8 cellular contexts compared by ENCODE assay signal in the genomic region with DNA sequence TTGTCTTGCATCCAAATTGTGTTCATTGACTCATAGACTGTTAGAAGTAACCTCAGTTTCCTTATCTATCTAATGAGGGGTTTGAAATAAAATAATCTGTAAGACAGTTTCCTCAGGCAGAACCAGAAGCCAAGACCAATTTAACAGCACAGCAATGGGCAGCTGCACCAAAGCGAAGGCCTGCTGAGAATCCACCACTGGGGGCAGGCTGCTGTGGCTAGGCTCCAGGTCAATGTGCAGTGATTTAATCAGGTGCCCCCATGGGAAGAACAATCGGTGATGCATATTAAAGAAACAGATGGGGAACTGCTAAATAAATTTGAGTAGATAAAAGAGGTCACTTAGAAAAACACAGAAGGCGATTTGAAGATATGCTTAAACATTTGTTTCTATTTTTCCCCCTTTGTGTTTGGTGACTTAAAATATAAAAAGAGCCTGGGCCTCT. TPM values are rescaled to one million over a fixed set of nuclear protein-coding genes. Genes with fewer than 3 reads are reported as not detected.
A peak's percentile ranks its signal among the peaks of the same experiment; 100 is the strongest.
DNase-seq lines count a peak whose midpoint lies in the region; ATAC-seq and TF ChIP-seq lines count a peak whose summit lies in the region.

No MANE protein-coding gene starts in this region.

- CTCF ChIA-PET in A673 (lab: Charles Lee): interaction anchor here (0.8 kb wide), 1 partner anchor 325 kb away, joined by 10 read pairs; no protein-coding TSS in a partner anchor

- H3K36me3 Mint-ChIP-seq in natural killer cell treated with Interleukin-12 subunit alpha and Interleukin-12 subunit beta and Interleukin-15 and Interleukin-18, amount 100 ng/mL, for 72 hours: no peaks in the 10 kb centered on the region

- no peaks in the 10 kb centered on the region for H3K9me3 Mint-ChIP-seq in natural killer cell treated with Interleukin-12 subunit alpha and Interleukin-12 subunit beta and Interleukin-15 and Interleukin-18, amount 100 ng/mL, for 72 hours

- no peak overlapping the region for H3K27ac Mint-ChIP-seq in natural killer cell treated with Interleukin-12 subunit alpha and Interleukin-12 subunit beta and Interleukin-15 and Interleukin-18, amount 100 ng/mL, for 72 hours

- peak; percentile 85 for ATAC-seq in SK-N-SH treated with all-trans-retinoic acid at 6 μM for 48 hours
- ATAC-seq in GM21723 (IDR thresholded peaks at IDR 0.05; ENCODE audit: unreplicated experiment): no peak
- no peak for ATAC-seq in natural killer cell treated with Interleukin-12 subunit alpha and Interleukin-12 subunit beta and Interleukin-15 and Interleukin-18, amount 100 ng/mL, for 72 hours
- ATAC-seq in HG02642 (IDR thresholded peaks at IDR 0.05; ENCODE audit: poor library complexity, unreplicated experiment): no peak
- ATAC-seq in HG03439 (IDR thresholded peaks at IDR 0.05; ENCODE audit: unreplicated experiment): no peak

- no peaks in the 10 kb centered on the region for H3K4me1 Mint-ChIP-seq in natural killer cell treated with Interleukin-12 subunit alpha and Interleukin-12 subunit beta and Interleukin-15 and Interleukin-18, amount 100 ng/mL, for 72 hours (ENCODE audit: low read depth in 2 of 2)

- no peaks in the 10 kb centered on the region for H3K9me3 ChIP-seq in A673 (ENCODE audit: low read depth, low read length, poor library complexity, severe bottlenecking)

- H3K27ac ChIP-seq in A673 (ENCODE audit: low read depth, low read length, poor library complexity, severe bottlenecking): no peak overlapping the region

- POLR2A ChIA-PET in A673 (lab: Charles Lee; ENCODE audit: low non-redundant PET): no interaction called here

- no peaks in the 10 kb centered on the region for H3K27me3 Mint-ChIP-seq in natural killer cell treated with Interleukin-12 subunit alpha and Interleukin-12 subunit beta and Interleukin-15 and Interleukin-18, amount 100 ng/mL, for 72 hours

- no TSS peak for BruUV-seq in A673 (replicated peaks; lab: Mats Ljungman, UMichigan)

- DNase-seq in A673 (ENCODE audit: low spot score): peak; percentile 43
- peak; percentile 25 for DNase-seq in H4 (ENCODE audit: low spot score)
- peak; percentile 58 for DNase-seq in iPS-NIHi11 (ENCODE audit: low spot score)
- no peak for DNase-seq in natural killer cell treated with Interleukin-12 subunit alpha and Interleukin-12 subunit beta and Interleukin-15 and Interleukin-18, amount 100 ng/mL, for 72 hours (ENCODE audit: low spot score)

- no peak overlapping the region for H3K4me3 ChIP-seq in A673 (ENCODE audit: low read depth, low read length, poor library complexity, severe bottlenecking)

- H3K36me3 ChIP-seq in A673 (ENCODE audit: insufficient read depth, low read length, poor library complexity, severe bottlenecking): no peaks in the 10 kb centered on the region

- no peaks in the 10 kb centered on the region for H3K27me3 ChIP-seq in A673 (replicated peaks; ENCODE audit: insufficient read depth, low read depth, low read length, poor library complexity)

- H3K4me1 ChIP-seq in A673 (ENCODE audit: insufficient read depth, low read length, poor library complexity, severe bottlenecking): no peaks in the 10 kb centered on the region

- intact Hi-C loops in A673 (cut with micrococcal nuclease; ENCODE audit: unreplicated experiment): no loop called here

- peak; percentile 59 for TF ChIP-seq CTCF in A673 (conservative IDR thresholded peaks at IDR 0.05; ENCODE audit: low read depth, low read length)

- H3K4me3 Mint-ChIP-seq in natural killer cell treated with Interleukin-12 subunit alpha and Interleukin-12 subunit beta and Interleukin-15 and Interleukin-18, amount 100 ng/mL, for 72 hours: no peak overlapping the region

TF ChIP-seq in SK-N-SH treated with all-trans-retinoic acid at 6 μM for 48 hours, 23 proteins besides CTCF, POLR2A, EP300 and RAD21:
- TF ChIP-seq, protein P1, sequence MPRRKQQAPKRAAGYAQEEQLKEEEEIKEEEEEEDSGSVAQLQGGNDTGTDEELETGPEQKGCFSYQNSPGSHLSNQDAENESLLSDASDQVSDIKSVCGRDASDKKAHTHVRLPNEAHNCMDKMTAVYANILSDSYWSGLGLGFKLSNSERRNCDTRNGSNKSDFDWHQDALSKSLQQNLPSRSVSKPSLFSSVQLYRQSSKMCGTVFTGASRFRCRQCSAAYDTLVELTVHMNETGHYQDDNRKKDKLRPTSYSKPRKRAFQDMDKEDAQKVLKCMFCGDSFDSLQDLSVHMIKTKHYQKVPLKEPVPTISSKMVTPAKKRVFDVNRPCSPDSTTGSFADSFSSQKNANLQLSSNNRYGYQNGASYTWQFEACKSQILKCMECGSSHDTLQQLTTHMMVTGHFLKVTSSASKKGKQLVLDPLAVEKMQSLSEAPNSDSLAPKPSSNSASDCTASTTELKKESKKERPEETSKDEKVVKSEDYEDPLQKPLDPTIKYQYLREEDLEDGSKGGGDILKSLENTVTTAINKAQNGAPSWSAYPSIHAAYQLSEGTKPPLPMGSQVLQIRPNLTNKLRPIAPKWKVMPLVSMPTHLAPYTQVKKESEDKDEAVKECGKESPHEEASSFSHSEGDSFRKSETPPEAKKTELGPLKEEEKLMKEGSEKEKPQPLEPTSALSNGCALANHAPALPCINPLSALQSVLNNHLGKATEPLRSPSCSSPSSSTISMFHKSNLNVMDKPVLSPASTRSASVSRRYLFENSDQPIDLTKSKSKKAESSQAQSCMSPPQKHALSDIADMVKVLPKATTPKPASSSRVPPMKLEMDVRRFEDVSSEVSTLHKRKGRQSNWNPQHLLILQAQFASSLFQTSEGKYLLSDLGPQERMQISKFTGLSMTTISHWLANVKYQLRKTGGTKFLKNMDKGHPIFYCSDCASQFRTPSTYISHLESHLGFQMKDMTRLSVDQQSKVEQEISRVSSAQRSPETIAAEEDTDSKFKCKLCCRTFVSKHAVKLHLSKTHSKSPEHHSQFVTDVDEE (CRISPR knock-in tag; IDR thresholded peaks at IDR 0.05): 0 out of 2 replicates have a peak, but pooled peaks have one; percentile 42
- peak; percentile 80; the same call in 1 of the 2 replicates for TF ChIP-seq TCF4 (CRISPR knock-in tag; IDR thresholded peaks at IDR 0.05; ENCODE audit: borderline replicate concordance)
- TF ChIP-seq, protein P2, sequence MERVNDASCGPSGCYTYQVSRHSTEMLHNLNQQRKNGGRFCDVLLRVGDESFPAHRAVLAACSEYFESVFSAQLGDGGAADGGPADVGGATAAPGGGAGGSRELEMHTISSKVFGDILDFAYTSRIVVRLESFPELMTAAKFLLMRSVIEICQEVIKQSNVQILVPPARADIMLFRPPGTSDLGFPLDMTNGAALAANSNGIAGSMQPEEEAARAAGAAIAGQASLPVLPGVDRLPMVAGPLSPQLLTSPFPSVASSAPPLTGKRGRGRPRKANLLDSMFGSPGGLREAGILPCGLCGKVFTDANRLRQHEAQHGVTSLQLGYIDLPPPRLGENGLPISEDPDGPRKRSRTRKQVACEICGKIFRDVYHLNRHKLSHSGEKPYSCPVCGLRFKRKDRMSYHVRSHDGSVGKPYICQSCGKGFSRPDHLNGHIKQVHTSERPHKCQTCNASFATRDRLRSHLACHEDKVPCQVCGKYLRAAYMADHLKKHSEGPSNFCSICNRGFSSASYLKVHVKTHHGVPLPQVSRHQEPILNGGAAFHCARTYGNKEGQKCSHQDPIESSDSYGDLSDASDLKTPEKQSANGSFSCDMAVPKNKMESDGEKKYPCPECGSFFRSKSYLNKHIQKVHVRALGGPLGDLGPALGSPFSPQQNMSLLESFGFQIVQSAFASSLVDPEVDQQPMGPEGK (CRISPR knock-in tag; IDR thresholded peaks at IDR 0.05; ENCODE audit: borderline replicate concordance): no peak

RNA-seq across cellular contexts. Expression of a gene that starts 28.0 kb away (rescaled TPM):
- total RNA-seq in A673 (2021): 66.6 and 70.2 TPM in 2 replicates
- 21.2 and 22.5 TPM in 2 replicates for total RNA-seq in H4 (2014; rRNA removed; shearing (Covaris generic))
- total RNA-seq in natural killer cell treated with Interleukin-12 subunit alpha and Interleukin-12 subunit beta and Interleukin-15 and Interleukin-18, amount 100 ng/mL, for 72 hours: 10 to 100 TPM; 55.4 to 63.5 TPM

RNA-seq across cellular contexts. Expression of a gene that starts 50.0 kb away (rescaled TPM):
- total RNA-seq in A673 (2021): 0.67 and 1.6 TPM in 2 replicates
- total RNA-seq in H4 (2014; rRNA removed; shearing (Covaris generic)): 0.64 and 7.1 TPM in 2 replicates
- 1 to 10 TPM; 2.6 to 7.2 TPM for total RNA-seq in natural killer cell treated with Interleukin-12 subunit alpha and Interleukin-12 subunit beta and Interleukin-15 and Interleukin-18, amount 100 ng/mL, for 72 hours
